Comparison of ENCODE assay signal across 1 cellular context in genomic region chr1:27154991-27155781, GRCh38.
TF ChIP-seq lines count a peak whose summit lies in the region.

Gene SLC9A1, minus strand, starts transcription at chr1:27155125. Its CDS starts 791 bp downstream, at chr1:27154334.

TF ChIP-seq in K562, 482 proteins besides CTCF, POLR2A, EP300 and RAD21 (continued from another document and continues in another):
- TF ChIP-seq ZNF740 (CRISPR knock-in tag; IDR thresholded peaks at IDR 0.05) (peak; percentile 75), ZNF740 (tag; IDR thresholded peaks at IDR 0.05) (no peak), CREB1 (IDR thresholded peaks at IDR 0.05) (peak; percentile 86), CREB1 (CRISPR knock-in tag; IDR thresholded peaks at IDR 0.05) (peak; percentile 89), WHSC1 (IDR thresholded peaks at IDR 0.05; ENCODE audit: low read length) (no peak), PTBP1 (IDR thresholded peaks at IDR 0.05; ENCODE audit: low read depth, low read length) (peak; percentile 83), PHF20 (IDR thresholded peaks at IDR 0.05; ENCODE audit: partially characterized antibody) (peak; percentile 49), TEAD1 (CRISPR knock-in tag; IDR thresholded peaks at IDR 0.05) (peak; percentile 35 to 52; a peak in 2 of 4 replicates), GABPA (tag; conservative IDR thresholded peaks at IDR 0.05; ENCODE audit: low read depth) (peak; percentile 84), CREM (IDR thresholded peaks at IDR 0.05; ENCODE audit: low read depth) (peak; percentile 88), ZNF134 (CRISPR knock-in tag; conservative IDR thresholded peaks at IDR 0.05) (no peak), KAT8 (IDR thresholded peaks at IDR 0.05; ENCODE audit: low read depth) (no peak), ILK (tag; IDR thresholded peaks at IDR 0.05; ENCODE audit: borderline replicate concordance, low read depth) (no peak), TRIM24 (IDR thresholded peaks at IDR 0.05) (peak; percentile 87), CHAMP1 (IDR thresholded peaks at IDR 0.05) (peak; percentile 96), NR4A1 (CRISPR knock-in tag; IDR thresholded peaks at IDR 0.05) (no peak), NR4A1 (tag; IDR thresholded peaks at IDR 0.05) (0 out of 2 replicates have a peak, but pooled peaks have one; percentile 48), BCLAF1 (IDR thresholded peaks at IDR 0.05; ENCODE audit: borderline replicate concordance in 1 of 2, control insufficient read depth in 1 of 2, low read depth in 2 of 2, low read length in 1 of 2) (peak in 1 of 2 experiments; percentile 96; a peak in 2 of 4 replicates), KAT2B (IDR thresholded peaks at IDR 0.05; ENCODE audit: low read depth, low read length) (no peak), ZNF436 (CRISPR knock-in tag; IDR thresholded peaks at IDR 0.05) (no peak), CEBPZ (IDR thresholded peaks at IDR 0.05; ENCODE audit: borderline replicate concordance, low read depth, low read length) (peak; percentile 21; the same call in 1 of the 2 replicates), RB1 (IDR thresholded peaks at IDR 0.05; ENCODE audit: low read depth) (peak; percentile 99), TCF7 (IDR thresholded peaks at IDR 0.05; ENCODE audit: borderline replicate concordance) (peak; percentile 78), SRSF1 (IDR thresholded peaks at IDR 0.05; ENCODE audit: low read depth, low read length) (0 out of 2 replicates have a peak, but pooled peaks have one; percentile 51), MXI1 (IDR thresholded peaks at IDR 0.05; ENCODE audit: low read depth, low read length) (no peak; the same call in 1 of the 2 replicates), HES1 (IDR thresholded peaks at IDR 0.05; ENCODE audit: low read depth) (no peak; the same call in none of the 2 replicates), MNT (conservative IDR thresholded peaks at IDR 0.05) (peak; percentile 44 to 69; a peak in 3 of 4 replicates), EP400 (IDR thresholded peaks at IDR 0.05) (peak; percentile 82), HDAC1 (IDR thresholded peaks at IDR 0.05) (peak; percentile 36 to 84; a peak in 3 of 4 replicates), ZFP30 (CRISPR knock-in tag; IDR thresholded peaks at IDR 0.05; ENCODE audit: borderline replicate concordance) (no peak), SMAD3 (CRISPR knock-in tag; conservative IDR thresholded peaks at IDR 0.05) (0 out of 2 replicates have a peak, but pooled peaks have one; percentile 19), TGIF2 (CRISPR knock-in tag; IDR thresholded peaks at IDR 0.05) (peak; percentile 87; the same call in 1 of the 2 replicates), CTBP1 (IDR thresholded peaks at IDR 0.05; ENCODE audit: borderline replicate concordance) (peak; percentile 75), DPF2 (IDR thresholded peaks at IDR 0.05) (peak; percentile 78), ELF2 (CRISPR knock-in tag; IDR thresholded peaks at IDR 0.05) (peak; percentile 87), ZNF609 (CRISPR knock-in tag; IDR thresholded peaks at IDR 0.05; ENCODE audit: borderline replicate concordance) (0 out of 2 replicates have a peak, but pooled peaks have one; percentile 20), CSDE1 (IDR thresholded peaks at IDR 0.05) (peak in 1 of 2 experiments; percentile 48; a peak in 2 of 4 replicates), SMC3 (conservative IDR thresholded peaks at IDR 0.05; ENCODE audit: insufficient read depth, low read depth, low read length) (peak; percentile 13; the same call in 1 of the 2 replicates), PML (IDR thresholded peaks at IDR 0.05; ENCODE audit: low read length) (peak; percentile 93), SOX6 (IDR thresholded peaks at IDR 0.05) (peak; percentile 71), NUFIP1 (IDR thresholded peaks at IDR 0.05; ENCODE audit: partially characterized antibody) (peak; percentile 21), CREB3 (tag; conservative IDR thresholded peaks at IDR 0.05; ENCODE audit: low read depth) (peak; percentile 74; the same call in 1 of the 2 replicates), MTA3 (IDR thresholded peaks at IDR 0.05; ENCODE audit: borderline replicate concordance) (peak; percentile 99)
